24 cellular contexts compared by ENCODE assay signal in the genomic region with DNA sequence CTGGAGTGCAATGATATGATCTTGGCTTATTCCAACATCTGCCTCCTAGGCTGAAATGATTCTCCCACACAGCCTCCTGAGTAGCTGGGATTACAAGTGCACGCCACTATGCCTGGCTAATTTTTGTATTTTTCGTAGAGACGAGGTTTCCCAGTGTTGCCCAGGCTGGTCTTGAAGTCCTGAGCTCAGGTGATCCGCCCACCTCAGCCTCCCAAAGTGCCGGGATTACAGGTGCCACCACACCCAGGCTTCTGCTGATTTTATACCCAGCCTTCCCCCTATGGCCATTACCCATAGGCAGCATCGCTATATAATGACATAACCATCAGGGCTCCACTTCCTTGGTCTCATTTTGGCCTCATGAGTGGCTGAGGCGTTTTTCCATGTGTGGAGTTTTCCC. TPM values are rescaled to one million over a fixed set of nuclear protein-coding genes. Genes with fewer than 3 reads are reported as not detected.
A peak's percentile ranks its signal among the peaks of the same experiment; 100 is the strongest.
DNase-seq lines count a peak whose midpoint lies in the region; ATAC-seq lines count a peak whose summit lies in the region.
"Had no signal": no experiment of that assay in that cellular context is flagged by ENCODE, and none has a peak within 500 bp of the region (broad histone marks: within the 10 kb centered on the region; RNA-seq: fewer than 3 reads in every experiment).

No MANE protein-coding gene starts in this region.

- no peaks in the 10 kb centered on the region for H3K27me3 Mint-ChIP-seq in activated naive CD4-positive, alpha-beta T cell treated with anti-CD3 and anti-CD28 coated beads for 36 hours (ENCODE audit: low read depth)
- H3K27me3 Mint-ChIP-seq in activated naive CD4-positive, alpha-beta T cell treated with anti-CD3 and anti-CD28 coated beads, Interleukin-2, amount 10 ng/mL, durations not matched to agents 7 days and 5 days: no peaks in the 10 kb centered on the region
- no peaks in the 10 kb centered on the region for H3K27me3 Mint-ChIP-seq in T-helper 17 cell
- H3K27me3 Mint-ChIP-seq in naive thymus-derived CD4-positive, alpha-beta T cell: no peaks in the 10 kb centered on the region
- H3K27me3 Mint-ChIP-seq in stimulated activated naive B cell treated with anti-CD40 and anti-IgM and Interleukin-4, amounts not matched to agents 10 μg/mL and 1 μg/mL and 100 μg/mL, for 72 hours: no peaks in the 10 kb centered on the region

- ATAC-seq in T-helper 17 cell (no peak), GM19467 (IDR thresholded peaks at IDR 0.05; ENCODE audit: unreplicated experiment) (no peak)
- no peak for ATAC-seq in naive thymus-derived CD4-positive, alpha-beta T cell
- no peak for ATAC-seq in stimulated activated naive B cell treated with anti-CD40 and anti-IgM and Interleukin-4, amounts not matched to agents 10 μg/mL and 1 μg/mL and 100 μg/mL, for 72 hours (replicated peaks)
- ATAC-seq: HCT116 had no signal

- CTCF ChIA-PET in activated naive CD4-positive, alpha-beta T cell treated with anti-CD3 and anti-CD28 coated beads for 36 hours (lab: Charles Lee): interaction anchor here (1.2 kb wide), 1 partner anchor 13 kb away, joined by 3 read pairs; no protein-coding TSS in a partner anchor
- CTCF ChIA-PET in activated naive CD4-positive, alpha-beta T cell treated with anti-CD3 and anti-CD28 coated beads, Interleukin-2, amount 10 ng/mL, durations not matched to agents 7 days and 5 days (lab: Charles Lee): no interaction called here
- CTCF ChIA-PET in naive thymus-derived CD4-positive, alpha-beta T cell (lab: Charles Lee): no interaction called here

- no peak overlapping the region for H3K4me3 Mint-ChIP-seq in activated naive CD4-positive, alpha-beta T cell treated with anti-CD3 and anti-CD28 coated beads for 36 hours
- H3K4me3 Mint-ChIP-seq in activated naive CD4-positive, alpha-beta T cell treated with anti-CD3 and anti-CD28 coated beads, Interleukin-2, amount 10 ng/mL, durations not matched to agents 7 days and 5 days: no peak overlapping the region
- H3K4me3 Mint-ChIP-seq in T-helper 17 cell: peak overlapping the region; percentile 31
- no peak overlapping the region for H3K4me3 Mint-ChIP-seq in naive thymus-derived CD4-positive, alpha-beta T cell
- H3K4me3 Mint-ChIP-seq in stimulated activated naive B cell treated with anti-CD40 and anti-IgM and Interleukin-4, amounts not matched to agents 10 μg/mL and 1 μg/mL and 100 μg/mL, for 72 hours: no peak overlapping the region

- no peaks in the 10 kb centered on the region for H3K9me3 ChIP-seq in T-helper 17 cell (ENCODE audit: control insufficient read depth, low read length, poor library complexity, severe bottlenecking)
- H3K9me3 ChIP-seq in naive thymus-derived CD4-positive, alpha-beta T cell (ENCODE audit: control insufficient read depth in 2 of 3, low read length in 3 of 3): no peaks in the 10 kb centered on the region

- peak overlapping the region; percentile 9 for H3K27ac Mint-ChIP-seq in activated naive CD4-positive, alpha-beta T cell treated with anti-CD3 and anti-CD28 coated beads for 36 hours
- H3K27ac Mint-ChIP-seq in activated naive CD4-positive, alpha-beta T cell treated with anti-CD3 and anti-CD28 coated beads, Interleukin-2, amount 10 ng/mL, durations not matched to agents 7 days and 5 days: no peak overlapping the region
- peak overlapping the region; percentile 61 for H3K27ac Mint-ChIP-seq in T-helper 17 cell
- peak overlapping the region in 5 of 9 donors; percentile 21 to 73 (median 42) for H3K27ac Mint-ChIP-seq in naive thymus-derived CD4-positive, alpha-beta T cell
- peak overlapping the region; percentile 20 for H3K27ac Mint-ChIP-seq in stimulated activated naive B cell treated with anti-CD40 and anti-IgM and Interleukin-4, amounts not matched to agents 10 μg/mL and 1 μg/mL and 100 μg/mL, for 72 hours

- POLR2A ChIA-PET in naive thymus-derived CD4-positive, alpha-beta T cell (lab: Charles Lee): no interaction called here

- peaks cover 4% of the 10 kb centered on the region for H3K4me1 Mint-ChIP-seq in activated naive CD4-positive, alpha-beta T cell treated with anti-CD3 and anti-CD28 coated beads for 36 hours (ENCODE audit: low read depth)
- no peaks in the 10 kb centered on the region for H3K4me1 Mint-ChIP-seq in activated naive CD4-positive, alpha-beta T cell treated with anti-CD3 and anti-CD28 coated beads, Interleukin-2, amount 10 ng/mL, durations not matched to agents 7 days and 5 days
- peaks cover 9% of the 10 kb centered on the region for H3K4me1 Mint-ChIP-seq in T-helper 17 cell
- peaks cover 5 to 19% (median 8%) of the 10 kb centered on the region in 7 donors for H3K4me1 Mint-ChIP-seq in naive thymus-derived CD4-positive, alpha-beta T cell
- H3K4me1 Mint-ChIP-seq in stimulated activated naive B cell treated with anti-CD40 and anti-IgM and Interleukin-4, amounts not matched to agents 10 μg/mL and 1 μg/mL and 100 μg/mL, for 72 hours: peaks cover 4 to 7% of the 10 kb centered on the region in 2 donors

- peaks cover 7% of the 10 kb centered on the region for H3K36me3 Mint-ChIP-seq in activated naive CD4-positive, alpha-beta T cell treated with anti-CD3 and anti-CD28 coated beads for 36 hours (ENCODE audit: low read depth)
- H3K36me3 Mint-ChIP-seq in activated naive CD4-positive, alpha-beta T cell treated with anti-CD3 and anti-CD28 coated beads, Interleukin-2, amount 10 ng/mL, durations not matched to agents 7 days and 5 days: peaks cover 11% of the 10 kb centered on the region
- peaks cover 6% of the 10 kb centered on the region for H3K36me3 Mint-ChIP-seq in T-helper 17 cell (ENCODE audit: low read depth)
- peaks cover 5 to 26% (median 13%) of the 10 kb centered on the region in 5 donors for H3K36me3 Mint-ChIP-seq in naive thymus-derived CD4-positive, alpha-beta T cell
- H3K36me3 Mint-ChIP-seq in stimulated activated naive B cell treated with anti-CD40 and anti-IgM and Interleukin-4, amounts not matched to agents 10 μg/mL and 1 μg/mL and 100 μg/mL, for 72 hours: peaks cover 11 to 26% of the 10 kb centered on the region in 2 donors

- peaks cover 7% of the 10 kb centered on the region for H3K9me3 Mint-ChIP-seq in activated naive CD4-positive, alpha-beta T cell treated with anti-CD3 and anti-CD28 coated beads for 36 hours
- peaks cover 6% of the 10 kb centered on the region for H3K9me3 Mint-ChIP-seq in activated naive CD4-positive, alpha-beta T cell treated with anti-CD3 and anti-CD28 coated beads, Interleukin-2, amount 10 ng/mL, durations not matched to agents 7 days and 5 days
- peaks cover 0 to 11% (median 0%) of the 10 kb centered on the region in 11 donors for H3K9me3 Mint-ChIP-seq in naive thymus-derived CD4-positive, alpha-beta T cell
- peaks cover 2 to 5% of the 10 kb centered on the region in 2 donors for H3K9me3 Mint-ChIP-seq in stimulated activated naive B cell treated with anti-CD40 and anti-IgM and Interleukin-4, amounts not matched to agents 10 μg/mL and 1 μg/mL and 100 μg/mL, for 72 hours

- intact Hi-C loops in activated naive CD4-positive, alpha-beta T cell treated with anti-CD3 and anti-CD28 coated beads for 36 hours (cut with micrococcal nuclease): no loop called here
- intact Hi-C loops in naive thymus-derived CD4-positive, alpha-beta T cell (cut with micrococcal nuclease): no loop called here

- DNase-seq in activated naive CD4-positive, alpha-beta T cell treated with anti-CD3 and anti-CD28 coated beads for 36 hours: no peak
- no peak for DNase-seq in activated naive CD4-positive, alpha-beta T cell treated with anti-CD3 and anti-CD28 coated beads, Interleukin-2, amount 10 ng/mL, durations not matched to agents 7 days and 5 days
- DNase-seq in T-helper 17 cell: no peak
- DNase-seq in naive thymus-derived CD4-positive, alpha-beta T cell: no peak
- no peak for DNase-seq in stimulated activated naive B cell treated with anti-CD40 and anti-IgM and Interleukin-4, amounts not matched to agents 10 μg/mL and 1 μg/mL and 100 μg/mL, for 72 hours
- DNase-seq in midbrain (lab: John Stamatoyannopoulos, UW): no peak
- no peak for DNase-seq in globus pallidus (ENCODE audit: low spot score)
- DNase-seq: Caco-2, DMS 273 treated with DMSO at 0.1 percent for 48 hours, DMS79 treated with DMSO at 0.1 percent for 48 hours, GF-D8, Karpas-422, NCI-H1092 treated with DMSO at 0.1 percent for 48 hours, NCI-H1436, NCI-H187, NCI-H2081 treated with DMSO at 0.1 percent for 48 hours, NCI-H2171 treated with DMSO at 0.1 percent for 48 hours, NCI-H345, NCI-H524, NCI-H748 treated with DMSO at 0.1 percent for 48 hours, SIG-M5 had no signal

- H3K27me3 ChIP-seq in naive thymus-derived CD4-positive, alpha-beta T cell (ENCODE audit: control insufficient read depth in 2 of 2, insufficient read depth in 2 of 2, low read length in 2 of 2): no peaks in the 10 kb centered on the region

- H3K36me3 ChIP-seq in naive thymus-derived CD4-positive, alpha-beta T cell (ENCODE audit: control insufficient read depth in 2 of 3, insufficient read depth in 3 of 3, low read length in 3 of 3): peaks cover 0 to 38% (median 11%) of the 10 kb centered on the region in 3 experiments

- H3K27ac ChIP-seq in naive thymus-derived CD4-positive, alpha-beta T cell (ENCODE audit: low read depth, low read length): no peak overlapping the region
- H3K27ac ChIP-seq: SK-N-MC had no signal

- no peaks in the 10 kb centered on the region for H3K4me1 ChIP-seq in naive thymus-derived CD4-positive, alpha-beta T cell (ENCODE audit: control insufficient read depth in 2 of 2, insufficient read depth in 2 of 2, low read length in 2 of 2)
- H3K4me1 ChIP-seq: Caco-2 had no signal

- H3K4me3 ChIP-seq in naive thymus-derived CD4-positive, alpha-beta T cell (ENCODE audit: low read length): no peak overlapping the region
- H3K4me3 ChIP-seq: SK-N-MC had no signal

RNA-seq across cellular contexts. Expression of a gene that starts 49.7 kb away (rescaled TPM):
- 10 to 100 TPM; 36.9 to 41.7 TPM for total RNA-seq in activated naive CD4-positive, alpha-beta T cell treated with anti-CD3 and anti-CD28 coated beads for 36 hours
- total RNA-seq in T-helper 17 cell: 10 to 100 TPM; 55.1 to 58.3 TPM
- total RNA-seq in naive thymus-derived CD4-positive, alpha-beta T cell: 10 to 100 TPM; 26.7 to 53.6 (median 41.5) TPM
- 1 to 10 TPM; 5.5 to 7.6 TPM for polyA plus RNA-seq in naive thymus-derived CD4-positive, alpha-beta T cell
